ENCODE assay signal across 33 cellular contexts in genomic region chr10:116567335-116567734, GRCh38. TPM values are rescaled to one million over a fixed set of nuclear protein-coding genes. Genes with fewer than 3 reads are reported as not detected.
"Had no signal": no experiment of that assay in that cellular context is flagged by ENCODE, and none has a peak within 500 bp of the region (broad histone marks: within the 10 kb centered on the region; RNA-seq: fewer than 3 reads in every experiment).

No MANE protein-coding gene starts in this region.

- H3K4me3 ChIP-seq: coronary artery, dorsolateral prefrontal cortex, esophagus squamous epithelium, gastrocnemius medialis, heart right ventricle, left lung, lower lobe of right lung, mucosa of descending colon had no signal

- H3K4me1 ChIP-seq: esophagus squamous epithelium, gastrocnemius medialis, heart right ventricle, left lung, lower lobe of right lung had no signal

- H3K27ac ChIP-seq: coronary artery, dorsolateral prefrontal cortex, epithelial cell of prostate, esophagus squamous epithelium, gastrocnemius medialis, heart right ventricle, left lung, lower lobe of right lung had no signal

- ATAC-seq: esophagus mucosa, gastrocnemius medialis, heart right ventricle, left cardiac atrium, left lung, left ventricle myocardium superior, lower lobe of right lung, mucosa of descending colon had no signal

- DNase-seq: dermis blood vessel endothelial cell; dorsolateral prefrontal cortex; effector CD4-positive, alpha-beta T cell; effector memory CD4-positive, alpha-beta T cell; erythroblast; esophagus squamous epithelium; foreskin fibroblast; foreskin melanocyte; gastrocnemius medialis; glutamatergic neuron; head of caudate nucleus; heart right ventricle; hippocampal formation; left cardiac atrium; left lung; left ventricle myocardium superior; lower lobe of right lung; mesenchymal stem cell; mucosa of descending colon; naive B cell had no signal

- H3K27me3 ChIP-seq: esophagus squamous epithelium, gastrocnemius medialis, left lung had no signal

- H3K36me3 ChIP-seq: esophagus squamous epithelium, gastrocnemius medialis, heart right ventricle, lower lobe of right lung had no signal

- H3K9me3 ChIP-seq: esophagus squamous epithelium, gastrocnemius medialis, heart right ventricle, left lung, lower lobe of right lung, mucosa of descending colon had no signal

- FAIRE-seq: colon, endothelial cell of umbilical vein, islet of Langerhans, keratinocyte had no signal

RNA-seq across cellular contexts. Expression of gene PNLIP, which starts 21.6 kb away (rescaled TPM):
- total RNA-seq: dermis blood vessel endothelial cell, dorsolateral prefrontal cortex, endothelial cell of umbilical vein, esophagus mucosa, esophagus squamous epithelium, gastrocnemius medialis, glomerular endothelial cell, kidney epithelial cell, left cardiac atrium, left lung, left ventricle myocardium superior, lower lobe of right lung, lung microvascular endothelial cell, mesothelial cell of epicardium, mucosa of descending colon, myocyte had no signal
- polyA plus RNA-seq: endothelial cell of umbilical vein, keratinocyte had no signal

RNA-seq across cellular contexts. Expression of gene PNLIPRP1, which starts 23.4 kb away (rescaled TPM):
- total RNA-seq: dermis blood vessel endothelial cell, dorsolateral prefrontal cortex, endothelial cell of umbilical vein, esophagus mucosa, esophagus squamous epithelium, gastrocnemius medialis, glomerular endothelial cell, kidney epithelial cell, left cardiac atrium, left lung, left ventricle myocardium superior, lower leg skin, lower lobe of right lung, lung microvascular endothelial cell, mesothelial cell of epicardium, myocyte had no signal
- polyA plus RNA-seq: endothelial cell of umbilical vein, keratinocyte had no signal

RNA-seq across cellular contexts. Expression of gene PNLIPRP2, which starts 53.4 kb away (rescaled TPM):
- total RNA-seq: dermis blood vessel endothelial cell, dorsolateral prefrontal cortex, endothelial cell of umbilical vein, esophagus mucosa, esophagus squamous epithelium, gastrocnemius medialis, glomerular endothelial cell, heart right ventricle, kidney epithelial cell, left cardiac atrium, left lung, left ventricle myocardium superior, lower lobe of right lung, lung microvascular endothelial cell, mesothelial cell of epicardium, myocyte had no signal
- polyA plus RNA-seq: endothelial cell of umbilical vein, keratinocyte had no signal
